ENCODE assay signal across 23 cellular contexts in genomic region chr13:31862828-31863227, GRCh38.
DNase-seq lines count a peak whose midpoint lies in the region; ATAC-seq, FAIRE-seq and TF ChIP-seq lines count a peak whose summit lies in the region.
"Had no signal": no experiment of that assay in that cellular context is flagged by ENCODE, and none has a peak within 500 bp of the region (broad histone marks: within the 10 kb centered on the region; RNA-seq: fewer than 3 reads in every experiment).

No MANE protein-coding gene starts in this region.

- no peaks in the 10 kb centered on the region for H3K27me3 ChIP-seq in esophagus muscularis mucosa
- H3K27me3 ChIP-seq in spleen (replicated peaks in 1 of 7), result no peaks in the 10 kb centered on the region
- H3K27me3 ChIP-seq: ovary had no signal

- ATAC-seq in GM19395 (IDR thresholded peaks at IDR 0.05; ENCODE audit: unreplicated experiment) (peak; percentile 71), HG03378 (IDR thresholded peaks at IDR 0.05; ENCODE audit: unreplicated experiment) (peak; percentile 69), HG03342 (IDR thresholded peaks at IDR 0.05; ENCODE audit: unreplicated experiment) (no peak)
- ATAC-seq in stimulated activated naive CD8-positive, alpha-beta T cell treated with anti-CD3 and anti-CD28 coated beads, Interleukin-15, amount 100 ng/mL, for 72 hours, result no peak
- ATAC-seq: CD8-positive, alpha-beta T cell; esophagus mucosa; left ventricle myocardium superior; sciatic nerve had no signal

- H3K36me3 ChIP-seq in esophagus muscularis mucosa, result no peaks in the 10 kb centered on the region
- H3K36me3 ChIP-seq in spleen, result no peaks in the 10 kb centered on the region
- H3K36me3 ChIP-seq: ovary had no signal

- no peak for TF ChIP-seq CTCF in esophagus muscularis mucosa (IDR thresholded peaks at IDR 0.05)
- TF ChIP-seq CTCF in spleen (IDR thresholded peaks at IDR 0.05 in 8 of 11, conservative IDR thresholded peaks at IDR 0.05 in 3 of 11), result no peak

- H3K27ac ChIP-seq in esophagus muscularis mucosa (replicated peaks in 1 of 4) (no peak overlapping the region), spleen (no peak overlapping the region)
- H3K27ac ChIP-seq: dorsolateral prefrontal cortex, ovary had no signal

- no peak overlapping the region for H3K4me3 Mint-ChIP-seq in stimulated activated naive CD8-positive, alpha-beta T cell treated with anti-CD3 and anti-CD28 coated beads, Interleukin-15, amount 100 ng/mL, for 72 hours
- H3K4me3 Mint-ChIP-seq: CD8-positive, alpha-beta T cell; T-helper 2 cell treated with Interferon-gamma antibody and Interleukin-4, amounts not matched to agents 5 μg/mL and 100 μg/mL, for 36 hours had no signal

- no peak overlapping the region for H3K27ac Mint-ChIP-seq in stimulated activated naive CD8-positive, alpha-beta T cell treated with anti-CD3 and anti-CD28 coated beads, Interleukin-15, amount 100 ng/mL, for 72 hours
- H3K27ac Mint-ChIP-seq: CD8-positive, alpha-beta T cell; T-helper 2 cell treated with Interferon-gamma antibody and Interleukin-4, amounts not matched to agents 5 μg/mL and 100 μg/mL, for 36 hours had no signal

- no peak for TF ChIP-seq EP300 in esophagus muscularis mucosa (IDR thresholded peaks at IDR 0.05)

- H3K27me3 Mint-ChIP-seq in stimulated activated naive CD8-positive, alpha-beta T cell treated with anti-CD3 and anti-CD28 coated beads, Interleukin-15, amount 100 ng/mL, for 72 hours, result no peaks in the 10 kb centered on the region

- DNase-seq in GM12891 (ENCODE audit: insufficient read length, low spot score) (no peak), RPMI8226 (peak; percentile 32), esophagus muscularis mucosa (ENCODE audit: extremely low spot score) (no peak), spleen (no peak)
- no peak for DNase-seq in stimulated activated naive CD8-positive, alpha-beta T cell treated with anti-CD3 and anti-CD28 coated beads, Interleukin-15, amount 100 ng/mL, for 72 hours
- DNase-seq: activated CD4-positive, alpha-beta T cell treated with anti-CD3 and anti-CD28 coated beads for 48 hours; activated CD8-positive, alpha-beta memory T cell treated with anti-CD3 and anti-CD28 coated beads, Interleukin-2, amount 50 U/mL, for 48 hours; activated gamma-delta T cell treated with Interleukin-2 at 50 U/mL for 16 hours; amniotic stem cell; CD8-positive, alpha-beta T cell; dorsolateral prefrontal cortex; left ventricle myocardium superior; NCI-H146; NK-92 treated with Interleukin-12 subunit alpha and Interleukin-12 subunit beta, amount 100 ng/mL, for 24 hours; ovary; SHP77; stimulated activated CD4-positive, alpha-beta T cell treated with anti-CD3 and anti-CD28 coated beads, Interleukin-1b, Interleukin-23, amount 100 ng/mL, for 48 hours had no signal

- intact Hi-C loops in esophagus muscularis mucosa (cut with DNase I), result no loop called here
- intact Hi-C loops in spleen (cut with DNase I; ENCODE audit: low total_unique reads), result no loop called here

- H3K9me3 ChIP-seq in esophagus muscularis mucosa (no peaks in the 10 kb centered on the region), spleen (no peaks in the 10 kb centered on the region)
- H3K9me3 ChIP-seq: ovary had no signal

- H3K4me1 ChIP-seq in esophagus muscularis mucosa (peaks cover 0 to 18% (median 2%) of the 10 kb centered on the region in 4 donors), spleen (peaks cover 0 to 14% (median 5%) of the 10 kb centered on the region in 6 donors)

- no peaks in the 10 kb centered on the region for H3K4me1 Mint-ChIP-seq in stimulated activated naive CD8-positive, alpha-beta T cell treated with anti-CD3 and anti-CD28 coated beads, Interleukin-15, amount 100 ng/mL, for 72 hours

- no peaks in the 10 kb centered on the region for H3K9me3 Mint-ChIP-seq in stimulated activated naive CD8-positive, alpha-beta T cell treated with anti-CD3 and anti-CD28 coated beads, Interleukin-15, amount 100 ng/mL, for 72 hours
- H3K9me3 Mint-ChIP-seq: T-helper 2 cell treated with Interferon-gamma antibody and Interleukin-4, amounts not matched to agents 5 μg/mL and 100 μg/mL, for 36 hours had no signal

- no peak for FAIRE-seq in GM12891 (lab: Jason Lieb, UNC)

- no peak for TF ChIP-seq POLR2A in GM12891 (IDR thresholded peaks at IDR 0.05; ENCODE audit: low read depth, low read length)
- TF ChIP-seq POLR2A in esophagus muscularis mucosa (IDR thresholded peaks at IDR 0.05; ENCODE audit: low read depth), result no peak
- no peak for TF ChIP-seq POLR2A in spleen (IDR thresholded peaks at IDR 0.05)

- WGBS in esophagus muscularis mucosa, result 78% methylated on average over 3 of the region's 3 CpGs
- 47 to 57% (median 52%) methylated on average over 3 of the region's 3 CpGs for WGBS in spleen, 5 donors

- H3K4me3 ChIP-seq in esophagus muscularis mucosa, result no peak overlapping the region
- no peak overlapping the region for H3K4me3 ChIP-seq in spleen
- H3K4me3 ChIP-seq: dorsolateral prefrontal cortex, ovary had no signal

TF ChIP-seq in GM12891, 5 proteins besides CTCF, POLR2A, EP300 and RAD21:
- TF ChIP-seq SPI1 (IDR thresholded peaks at IDR 0.05; ENCODE audit: low read depth, low read length) (peak; percentile 54; the same call in 1 of the 2 replicates), POLR2AphosphoS5 (IDR thresholded peaks at IDR 0.05; ENCODE audit: low read depth, low read length) (no peak)

Comparison
In these comparisons a context has a peak if more than half of its experiments do, and no peak if none do; other contexts are left out.
1. ATAC-seq: peak in GM19395 (single experiment) and HG03378 (single experiment); none in HG03342 (single experiment) and stimulated activated naive CD8-positive, alpha-beta T cell treated with anti-CD3 and anti-CD28 coated beads, Interleukin-15, amount 100 ng/mL, for 72 hours (single experiment).